In the genomic region with DNA sequence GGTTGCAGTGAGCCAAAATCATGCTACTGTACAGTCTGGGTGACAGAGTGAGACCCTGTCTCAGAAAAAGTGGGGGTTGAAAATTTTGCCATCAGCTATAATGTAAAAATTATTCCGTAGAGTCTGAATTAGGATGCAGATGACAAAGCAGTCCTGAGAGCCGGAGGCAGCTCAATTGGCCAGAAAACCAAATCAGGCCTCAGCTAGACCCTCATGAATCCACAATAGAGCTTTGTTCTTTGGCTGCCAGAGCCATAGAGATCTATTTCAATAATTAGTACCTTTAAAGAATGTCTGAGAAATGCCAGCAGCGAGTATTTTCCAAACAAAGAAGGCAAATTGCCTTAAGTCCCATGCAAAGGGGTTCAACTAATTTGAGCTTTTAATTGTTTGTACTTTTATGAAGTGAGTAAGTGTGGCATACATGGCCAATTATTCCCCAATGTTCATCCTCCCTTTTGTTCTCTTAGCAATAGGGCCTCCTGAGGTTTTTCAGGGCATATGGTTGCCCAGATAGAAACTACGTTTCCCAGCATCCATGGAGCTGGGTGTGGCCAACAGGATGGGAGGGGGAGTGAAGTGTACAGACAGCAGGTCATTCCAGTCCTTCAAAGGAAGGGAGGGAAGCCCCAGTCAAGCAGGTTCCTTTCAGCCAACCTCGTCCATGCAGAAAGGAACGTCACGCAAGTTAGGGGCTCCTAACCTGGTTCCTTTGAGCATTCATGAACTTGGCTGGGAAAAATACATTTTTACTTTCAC, we compare ENCODE assay signal across 18 cellular contexts.
DNase-seq lines count a peak whose midpoint lies in the region; ATAC-seq and TF ChIP-seq lines count a peak whose summit lies in the region.
"Had no signal": no experiment of that assay in that cellular context is flagged by ENCODE, and none has a peak within 500 bp of the region (broad histone marks: within the 10 kb centered on the region; RNA-seq: fewer than 3 reads in every experiment).

No MANE protein-coding gene starts in this region.

- H2AK5ac ChIP-seq in neuronal stem cell (ENCODE audit: low read depth, low read length), result no peak overlapping the region

- H4K91ac ChIP-seq in neuronal stem cell (ENCODE audit: low read depth, low read length, poor library complexity), result no peak overlapping the region

- no peak overlapping the region for H2BK12ac ChIP-seq in neuronal stem cell (ENCODE audit: low read length)

- H3K14ac ChIP-seq in neuronal stem cell (ENCODE audit: low read length), result no peak overlapping the region

- H3K9me3 ChIP-seq in neuronal stem cell (replicated peaks in 1 of 2; ENCODE audit: control insufficient read depth in 2 of 2, insufficient read depth in 1 of 2, low read depth in 1 of 2, low read length in 2 of 2), result no peaks in the 10 kb centered on the region
- H3K9me3 ChIP-seq in right lobe of liver, result no peaks in the 10 kb centered on the region
- H3K9me3 ChIP-seq: left ventricle myocardium inferior, pancreas had no signal

- DNase-seq in H7 (peak; percentile 75), NCI-H510A treated with DMSO at 0.1 percent for 48 hours (lab: John Stamatoyannopoulos, UW) (peak; percentile 35), neuronal stem cell (ENCODE audit: low spot score) (peak; percentile 11), right lobe of liver (no peak), dedifferentiated amniotic fluid mesenchymal stem cell (ENCODE audit: extremely low spot score) (no peak), D341Med (ENCODE audit: low spot score) (no peak)
- DNase-seq: activated CD4-positive, CD25-positive, alpha-beta regulatory T cell treated with anti-CD3 and anti-CD28 coated beads, Interleukin-2, amount 50 U/mL, for 72 hours; activated CD8-positive, alpha-beta memory T cell treated with anti-CD3 and anti-CD28 coated beads, Interleukin-2, amount 10 ng/mL, durations not matched to agents 7 days and 5 days; effector CD8-positive, alpha-beta T cell; left ventricle myocardium inferior; NCI-H1105; NCI-H226; pancreas; SIG-M5; stimulated activated CD4-positive, alpha-beta T cell treated with anti-CD3 and anti-CD28 coated beads, Interleukin-4, amount 100 ng/mL, for 1 hour had no signal

- TF ChIP-seq POLR2A in right lobe of liver (IDR thresholded peaks at IDR 0.05), result no peak

- H3K4ac ChIP-seq in neuronal stem cell (ENCODE audit: low read length), result no peak overlapping the region

- H2BK120ac ChIP-seq in neuronal stem cell (ENCODE audit: low read depth, low read length), result no peak overlapping the region

- H3K79me1 ChIP-seq in neuronal stem cell (ENCODE audit: low read depth, low read length), result no peaks in the 10 kb centered on the region

- no peak overlapping the region for H4K8ac ChIP-seq in neuronal stem cell (ENCODE audit: low read depth, low read length)

- H3K4me1 ChIP-seq in neuronal stem cell (ENCODE audit: control insufficient read depth in 2 of 2, insufficient read depth in 1 of 2, low read depth in 1 of 2, low read length in 2 of 2) (peaks cover 2% of the 10 kb centered on the region in 2 donors), right lobe of liver (no peaks in the 10 kb centered on the region)

- H2BK15ac ChIP-seq in neuronal stem cell (ENCODE audit: low read length), result no peak overlapping the region

- no peak overlapping the region for H2BK5ac ChIP-seq in neuronal stem cell (ENCODE audit: low read length)

- no CpG with 5 or more reads among the region's 7 CpGs for WGBS in neuronal stem cell (ENCODE audit: extremely low coverage in 2 of 2, insufficient read length in 2 of 2, insufficient replicate concordance in 1 of 2), 2 donors
- 59% methylated on average over 6 of the region's 7 CpGs for WGBS in right lobe of liver (ENCODE audit: insufficient coverage, low coverage, low lambda C conversion rate, missing lambda C conversion rate)

- no peak overlapping the region for H3K27ac ChIP-seq in neuronal stem cell (replicated peaks; ENCODE audit: low read length)
- H3K27ac ChIP-seq in right lobe of liver, result no peak overlapping the region
- H3K27ac ChIP-seq: left ventricle myocardium inferior, pancreas, skin epidermis had no signal

- intact Hi-C loops in right lobe of liver (cut with DNase I), result no loop called here

- TF ChIP-seq CTCF in right lobe of liver (IDR thresholded peaks at IDR 0.05), result no peak

- ATAC-seq in esophagus mucosa, result peak; percentile 83
- no peak for ATAC-seq in right lobe of liver
- no peak for ATAC-seq in GM21447 (IDR thresholded peaks at IDR 0.05; ENCODE audit: unreplicated experiment)
- ATAC-seq: activated CD8-positive, alpha-beta memory T cell treated with anti-CD3 and anti-CD28 coated beads, Interleukin-2, amount 10 ng/mL, durations not matched to agents 7 days and 5 days had no signal

- H3K18ac ChIP-seq in neuronal stem cell (ENCODE audit: low read length), result no peak overlapping the region

- no peak overlapping the region for H3K23ac ChIP-seq in neuronal stem cell (ENCODE audit: low read depth, low read length, poor library complexity)

- H3K36me3 ChIP-seq in H7 (replicated peaks; ENCODE audit: control insufficient read depth, insufficient read depth, low read length) (no peaks in the 10 kb centered on the region), neuronal stem cell (replicated peaks in 1 of 2; ENCODE audit: control insufficient read depth in 2 of 2, insufficient read depth in 2 of 2, low read length in 2 of 2) (no peaks in the 10 kb centered on the region), right lobe of liver (no peaks in the 10 kb centered on the region)
- H3K36me3 ChIP-seq: left ventricle myocardium inferior, pancreas had no signal

- H3K27me3 ChIP-seq in H7 (ENCODE audit: control insufficient read depth, insufficient read depth, low read length) (no peaks in the 10 kb centered on the region), neuronal stem cell (ENCODE audit: control insufficient read depth in 3 of 3, insufficient read depth in 3 of 3, low read depth in 1 of 3, low read length in 3 of 3) (no peaks in the 10 kb centered on the region), right lobe of liver (no peaks in the 10 kb centered on the region)
- H3K27me3 ChIP-seq: pancreas had no signal

- no peak overlapping the region for H3K9ac ChIP-seq in neuronal stem cell (ENCODE audit: low read depth, low read length, poor library complexity)

- no peak overlapping the region for H3K4me3 ChIP-seq in H7 (ENCODE audit: insufficient read depth, low read depth, low read length)
- no peak overlapping the region for H3K4me3 ChIP-seq in neuronal stem cell (ENCODE audit: low read length in 2 of 2)
- H3K4me3 ChIP-seq in right lobe of liver, result no peak overlapping the region
- H3K4me3 ChIP-seq: left ventricle myocardium inferior, pancreas, skin epidermis had no signal

- no peak overlapping the region for H3K4me2 ChIP-seq in neuronal stem cell (ENCODE audit: insufficient read depth, low read length, poor library complexity, severe bottlenecking)

- H2AFZ ChIP-seq in neuronal stem cell (ENCODE audit: low read length), result peak overlapping the region; percentile 21

Comparison
In these comparisons a context has a peak if more than half of its experiments do, and no peak if none do; other contexts are left out.
1. DNase-seq: peak in H7 (single experiment), NCI-H510A treated with DMSO at 0.1 percent for 48 hours (single experiment) and neuronal stem cell (single experiment); none in right lobe of liver (0 of 3), dedifferentiated amniotic fluid mesenchymal stem cell (single experiment) and D341Med (single experiment).